Comparison of ENCODE assay signal across 23 cellular contexts in genomic region chr14:61484011-61484410, GRCh38.
DNase-seq lines count a peak whose midpoint lies in the region; ATAC-seq and TF ChIP-seq lines count a peak whose summit lies in the region.
"Had no signal": no experiment of that assay in that cellular context is flagged by ENCODE, and none has a peak within 500 bp of the region (broad histone marks: within the 10 kb centered on the region; RNA-seq: fewer than 3 reads in every experiment).

No MANE protein-coding gene starts in this region.

- TF ChIP-seq CTCF in esophagus squamous epithelium (IDR thresholded peaks at IDR 0.05) = no peak
- TF ChIP-seq CTCF in endodermal cell (conservative IDR thresholded peaks at IDR 0.05) = no peak

- peak overlapping the region; percentile 29 to 75 (median 55) for H3K27ac ChIP-seq in esophagus squamous epithelium
- no peak overlapping the region for H3K27ac ChIP-seq in endodermal cell (ENCODE audit: low read depth, low read length)
- H3K27ac ChIP-seq: adrenal gland, SJCRH30 had no signal

- peaks cover 0 to 35% (median 0%) of the 10 kb centered on the region in 3 donors for H3K36me3 ChIP-seq in esophagus squamous epithelium
- no peaks in the 10 kb centered on the region for H3K36me3 ChIP-seq in endodermal cell (ENCODE audit: control insufficient read depth, insufficient read depth, low read length)
- H3K36me3 ChIP-seq: adrenal gland, SJCRH30 had no signal

- no peaks in the 10 kb centered on the region for H3K27me3 ChIP-seq in esophagus squamous epithelium
- H3K27me3 ChIP-seq in endodermal cell (ENCODE audit: control insufficient read depth, insufficient read depth, low read length, poor library complexity, severe bottlenecking) = no peaks in the 10 kb centered on the region
- H3K27me3 ChIP-seq: adrenal gland, SJCRH30 had no signal

- no peak overlapping the region for H3K4me3 ChIP-seq in esophagus squamous epithelium
- no peak overlapping the region for H3K4me3 ChIP-seq in endodermal cell (ENCODE audit: low read length)
- H3K4me3 ChIP-seq: adrenal gland, lung, mucosa of descending colon, SJCRH30 had no signal

- intact Hi-C loops in esophagus squamous epithelium (cut with DNase I) = no loop called here

- H3K27me3 Mint-ChIP-seq in activated naive CD4-positive, alpha-beta T cell treated with anti-CD3 and anti-CD28 coated beads, Interleukin-2, amount 50 U/mL, for 24 hours = no peaks in the 10 kb centered on the region
- H3K27me3 Mint-ChIP-seq in activated naive CD4-positive, alpha-beta T cell treated with anti-CD3 and anti-CD28 coated beads, Interleukin-2, amount 10 ng/mL, durations not matched to agents 7 days and 5 days = no peaks in the 10 kb centered on the region
- H3K27me3 Mint-ChIP-seq in T-cell = no peaks in the 10 kb centered on the region
- peaks cover under 1% of the 10 kb centered on the region for H3K27me3 Mint-ChIP-seq in endodermal cell (ENCODE audit: insufficient read depth)
- H3K27me3 Mint-ChIP-seq: activated B cell treated with CpG ODN at 0.5 μM for 24 hours; B cell; dendritic cell treated with granulocyte-macrophage colony-stimulating factor and Interleukin-4, amounts not matched to agents 40 ng/mL and 50 ng/mL, for 4 days had no signal

- 88 to 95% methylated on average over 9 of the region's 9 CpGs for WGBS in esophagus squamous epithelium, 2 donors
- 92 to 93% methylated on average over 6 to 9 of the region's 9 CpGs for WGBS in endodermal cell (ENCODE audit: insufficient coverage in 1 of 2, insufficient read length in 1 of 2), 2 experiments

- no peaks in the 10 kb centered on the region for H3K9me3 ChIP-seq in esophagus squamous epithelium
- no peaks in the 10 kb centered on the region for H3K9me3 ChIP-seq in endodermal cell (ENCODE audit: control insufficient read depth, low read length)
- H3K9me3 ChIP-seq: adrenal gland, mucosa of descending colon, SJCRH30 had no signal

- H3K4me1 Mint-ChIP-seq in activated naive CD4-positive, alpha-beta T cell treated with anti-CD3 and anti-CD28 coated beads, Interleukin-2, amount 50 U/mL, for 24 hours = peaks cover 88% of the 10 kb centered on the region
- H3K4me1 Mint-ChIP-seq in activated naive CD4-positive, alpha-beta T cell treated with anti-CD3 and anti-CD28 coated beads, Interleukin-2, amount 10 ng/mL, durations not matched to agents 7 days and 5 days = peaks cover 67% of the 10 kb centered on the region
- H3K4me1 Mint-ChIP-seq in T-cell (peaks cover 73 to 78% (median 75%) of the 10 kb centered on the region in 3 donors), endodermal cell (peaks cover 9% of the 10 kb centered on the region)
- H3K4me1 Mint-ChIP-seq in stimulated activated effector memory CD8-positive, alpha-beta T cell treated with anti-CD3 and anti-CD28 coated beads, Interleukin-12 subunit alpha, Interleukin-12 subunit beta, amount 100 ng/mL, for 72 hours = peaks cover 62% of the 10 kb centered on the region

- H3K4me3 Mint-ChIP-seq in activated naive CD4-positive, alpha-beta T cell treated with anti-CD3 and anti-CD28 coated beads, Interleukin-2, amount 50 U/mL, for 24 hours = no peak overlapping the region
- H3K4me3 Mint-ChIP-seq in activated naive CD4-positive, alpha-beta T cell treated with anti-CD3 and anti-CD28 coated beads, Interleukin-2, amount 10 ng/mL, durations not matched to agents 7 days and 5 days = no peak overlapping the region
- H3K4me3 Mint-ChIP-seq in T-cell (no peak overlapping the region), endodermal cell (no peak overlapping the region)
- H3K4me3 Mint-ChIP-seq in stimulated activated effector memory CD8-positive, alpha-beta T cell treated with anti-CD3 and anti-CD28 coated beads, Interleukin-12 subunit alpha, Interleukin-12 subunit beta, amount 100 ng/mL, for 72 hours = no peak overlapping the region
- H3K4me3 Mint-ChIP-seq: activated B cell treated with CpG ODN at 0.5 μM for 24 hours; B cell; dendritic cell treated with granulocyte-macrophage colony-stimulating factor and Interleukin-4, amounts not matched to agents 40 ng/mL and 50 ng/mL, for 4 days; neural crest cell had no signal

- no peak for DNase-seq in activated naive CD4-positive, alpha-beta T cell treated with anti-CD3 and anti-CD28 coated beads, Interleukin-2, amount 10 ng/mL, durations not matched to agents 7 days and 5 days
- no peak for DNase-seq in T-cell
- no peak for DNase-seq in esophagus squamous epithelium (lab: John Stamatoyannopoulos, UW)
- DNase-seq in stimulated activated effector memory CD8-positive, alpha-beta T cell treated with anti-CD3 and anti-CD28 coated beads, Interleukin-12 subunit alpha, Interleukin-12 subunit beta, amount 100 ng/mL, for 72 hours (ENCODE audit: low spot score in 2 of 2) = no peak
- no peak for DNase-seq in mucosa of gallbladder (ENCODE audit: low spot score)
- DNase-seq in endodermal cell = no peak
- DNase-seq: ACHN; activated B cell treated with CpG ODN at 0.5 μM for 24 hours; activated CD8-positive, alpha-beta memory T cell treated with anti-CD3 and anti-CD28 coated beads, Interleukin-2, amount 50 U/mL, for 4 hours; adrenal gland; DMS53; KBM-7; mucosa of descending colon; NCI-H1105; NCI-H187; SJCRH30; small intestine; stimulated activated naive CD8-positive, alpha-beta T cell treated with anti-CD3 and anti-CD28 coated beads, Interleukin-15, Interleukin-2, amounts not matched to agents 100 U/mL and 50 U/mL, for 24 hours had no signal

- POLR2A ChIA-PET in T-cell (lab: Charles Lee) = no interaction called here

- no peak for ATAC-seq in T-cell (replicated peaks in 1 of 4)
- no peak for ATAC-seq in stimulated activated effector memory CD8-positive, alpha-beta T cell treated with anti-CD3 and anti-CD28 coated beads, Interleukin-12 subunit alpha, Interleukin-12 subunit beta, amount 100 ng/mL, for 72 hours
- ATAC-seq: stimulated activated naive CD8-positive, alpha-beta T cell treated with anti-CD3 and anti-CD28 coated beads, Interleukin-15, Interleukin-2, amounts not matched to agents 100 U/mL and 50 U/mL, for 24 hours had no signal

- H3K9ac ChIP-seq in endodermal cell (ENCODE audit: extremely low read depth, low read length, poor library complexity, severe bottlenecking) = no peak overlapping the region

- H3K9me3 Mint-ChIP-seq in activated naive CD4-positive, alpha-beta T cell treated with anti-CD3 and anti-CD28 coated beads, Interleukin-2, amount 50 U/mL, for 24 hours = no peaks in the 10 kb centered on the region
- no peaks in the 10 kb centered on the region for H3K9me3 Mint-ChIP-seq in activated naive CD4-positive, alpha-beta T cell treated with anti-CD3 and anti-CD28 coated beads, Interleukin-2, amount 10 ng/mL, durations not matched to agents 7 days and 5 days
- no peaks in the 10 kb centered on the region for H3K9me3 Mint-ChIP-seq in T-cell
- no peaks in the 10 kb centered on the region for H3K9me3 Mint-ChIP-seq in stimulated activated effector memory CD8-positive, alpha-beta T cell treated with anti-CD3 and anti-CD28 coated beads, Interleukin-12 subunit alpha, Interleukin-12 subunit beta, amount 100 ng/mL, for 72 hours
- H3K9me3 Mint-ChIP-seq in endodermal cell = no peaks in the 10 kb centered on the region
- H3K9me3 Mint-ChIP-seq: activated B cell treated with CpG ODN at 0.5 μM for 24 hours; dendritic cell treated with granulocyte-macrophage colony-stimulating factor and Interleukin-4, amounts not matched to agents 40 ng/mL and 50 ng/mL, for 4 days; neural crest cell had no signal

- no peak for TF ChIP-seq POLR2A in esophagus squamous epithelium (IDR thresholded peaks at IDR 0.05)

- peak overlapping the region; percentile 95 for H3K27ac Mint-ChIP-seq in activated naive CD4-positive, alpha-beta T cell treated with anti-CD3 and anti-CD28 coated beads, Interleukin-2, amount 50 U/mL, for 24 hours
- H3K27ac Mint-ChIP-seq in activated naive CD4-positive, alpha-beta T cell treated with anti-CD3 and anti-CD28 coated beads, Interleukin-2, amount 10 ng/mL, durations not matched to agents 7 days and 5 days = no peak overlapping the region
- H3K27ac Mint-ChIP-seq in T-cell (peak overlapping the region; percentile 23 to 96), endodermal cell (no peak overlapping the region)
- H3K27ac Mint-ChIP-seq in stimulated activated effector memory CD8-positive, alpha-beta T cell treated with anti-CD3 and anti-CD28 coated beads, Interleukin-12 subunit alpha, Interleukin-12 subunit beta, amount 100 ng/mL, for 72 hours = peak overlapping the region; percentile 92
- H3K27ac Mint-ChIP-seq: activated B cell treated with CpG ODN at 0.5 μM for 24 hours; B cell; dendritic cell treated with granulocyte-macrophage colony-stimulating factor and Interleukin-4, amounts not matched to agents 40 ng/mL and 50 ng/mL, for 4 days had no signal

- CTCF ChIA-PET in activated naive CD4-positive, alpha-beta T cell treated with anti-CD3 and anti-CD28 coated beads, Interleukin-2, amount 10 ng/mL, durations not matched to agents 7 days and 5 days (lab: Charles Lee) = interaction anchor here (1.5 kb wide), 1 partner anchor 9 kb away, joined by 4 read pairs; no protein-coding TSS in a partner anchor
- CTCF ChIA-PET in T-cell (lab: Charles Lee) = interaction anchor here (0.7 to 1.2 kb wide), 3 partner anchors 14 to 142 kb away, joined by 3 to 6 read pairs (median 5); no protein-coding TSS in a partner anchor

- peaks cover 36 to 94% (median 47%) of the 10 kb centered on the region in 3 donors for H3K4me1 ChIP-seq in esophagus squamous epithelium
- peaks cover 2% of the 10 kb centered on the region for H3K4me1 ChIP-seq in endodermal cell (ENCODE audit: control insufficient read depth, insufficient read depth, low read length)
- H3K4me1 ChIP-seq: SJCRH30 had no signal

- peaks cover 33% of the 10 kb centered on the region for H3K36me3 Mint-ChIP-seq in activated naive CD4-positive, alpha-beta T cell treated with anti-CD3 and anti-CD28 coated beads, Interleukin-2, amount 50 U/mL, for 24 hours
- H3K36me3 Mint-ChIP-seq in activated naive CD4-positive, alpha-beta T cell treated with anti-CD3 and anti-CD28 coated beads, Interleukin-2, amount 10 ng/mL, durations not matched to agents 7 days and 5 days = peaks cover 67% of the 10 kb centered on the region
- peaks cover 70% of the 10 kb centered on the region for H3K36me3 Mint-ChIP-seq in T-cell
- peaks cover 2% of the 10 kb centered on the region for H3K36me3 Mint-ChIP-seq in stimulated activated effector memory CD8-positive, alpha-beta T cell treated with anti-CD3 and anti-CD28 coated beads, Interleukin-12 subunit alpha, Interleukin-12 subunit beta, amount 100 ng/mL, for 72 hours
- no peaks in the 10 kb centered on the region for H3K36me3 Mint-ChIP-seq in endodermal cell (ENCODE audit: low read depth)

Comparison
In these comparisons a context has a peak if more than half of its experiments do, and no peak if none do; other contexts are left out.
1. H3K27ac Mint-ChIP-seq: peak in activated naive CD4-positive, alpha-beta T cell treated with anti-CD3 and anti-CD28 coated beads, Interleukin-2, amount 50 U/mL, for 24 hours (single experiment), T-cell (2 of 2) and stimulated activated effector memory CD8-positive, alpha-beta T cell treated with anti-CD3 and anti-CD28 coated beads, Interleukin-12 subunit alpha, Interleukin-12 subunit beta, amount 100 ng/mL, for 72 hours (single experiment); none in activated naive CD4-positive, alpha-beta T cell treated with anti-CD3 and anti-CD28 coated beads, Interleukin-2, amount 10 ng/mL, durations not matched to agents 7 days and 5 days (single experiment) and endodermal cell (single experiment).